In the genomic region with DNA sequence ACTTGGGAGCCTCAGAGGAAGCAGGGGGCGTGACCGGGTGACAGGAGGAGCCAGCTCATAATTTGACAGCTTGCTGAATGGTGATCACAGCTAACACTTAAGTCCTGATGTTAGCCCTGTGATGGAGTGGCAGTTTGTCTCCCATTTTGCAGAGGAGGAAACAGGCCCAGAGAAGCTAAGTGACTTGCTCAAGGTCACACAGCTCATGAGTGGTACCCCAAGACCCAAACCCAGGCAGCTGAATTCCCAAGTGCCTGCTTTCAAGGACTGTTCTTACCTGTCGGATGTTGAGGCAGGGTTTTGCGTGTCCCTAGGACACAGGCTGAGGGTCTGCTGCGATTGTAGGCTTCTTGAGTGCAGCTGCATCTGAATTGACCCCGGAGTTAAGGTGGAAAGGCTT, we compare ENCODE assay signal across 8 cellular contexts. TPM values are rescaled to one million over a fixed set of nuclear protein-coding genes. Genes with fewer than 3 reads are reported as not detected.
"Had no signal": no experiment of that assay in that cellular context is flagged by ENCODE, and none has a peak within 500 bp of the region (broad histone marks: within the 10 kb centered on the region; RNA-seq: fewer than 3 reads in every experiment).

No MANE protein-coding gene starts in this region.

- DNase-seq: GM23248, GOT3, H7, Kasumi-1, KG1 had no signal

- H3K4me3 Mint-ChIP-seq: IgD-negative memory B cell had no signal

- H3K36me3 ChIP-seq: HAP-1 had no signal

- H3K27ac ChIP-seq: GM23248 had no signal

- H3K9me3 Mint-ChIP-seq: IgD-negative memory B cell had no signal

- H3K27me3 Mint-ChIP-seq: IgD-negative memory B cell had no signal

- H3K9ac ChIP-seq: GM23248 had no signal

- ATAC-seq: HCT116 had no signal

- H3K4me3 ChIP-seq: GM23248, HAP-1 had no signal

- H3K4me1 ChIP-seq: HAP-1 had no signal

- H2AFZ ChIP-seq: GM23248 had no signal

- H3K27ac Mint-ChIP-seq: IgD-negative memory B cell had no signal

- H3K9me3 ChIP-seq: HAP-1 had no signal

RNA-seq across cellular contexts. Expression of gene PALD1, which starts 51.7 kb away (rescaled TPM):
- total RNA-seq: GM23248 had no signal
- polyA plus RNA-seq: GM23248 had no signal
